1 cellular context compared by ENCODE assay signal in the genomic region with DNA sequence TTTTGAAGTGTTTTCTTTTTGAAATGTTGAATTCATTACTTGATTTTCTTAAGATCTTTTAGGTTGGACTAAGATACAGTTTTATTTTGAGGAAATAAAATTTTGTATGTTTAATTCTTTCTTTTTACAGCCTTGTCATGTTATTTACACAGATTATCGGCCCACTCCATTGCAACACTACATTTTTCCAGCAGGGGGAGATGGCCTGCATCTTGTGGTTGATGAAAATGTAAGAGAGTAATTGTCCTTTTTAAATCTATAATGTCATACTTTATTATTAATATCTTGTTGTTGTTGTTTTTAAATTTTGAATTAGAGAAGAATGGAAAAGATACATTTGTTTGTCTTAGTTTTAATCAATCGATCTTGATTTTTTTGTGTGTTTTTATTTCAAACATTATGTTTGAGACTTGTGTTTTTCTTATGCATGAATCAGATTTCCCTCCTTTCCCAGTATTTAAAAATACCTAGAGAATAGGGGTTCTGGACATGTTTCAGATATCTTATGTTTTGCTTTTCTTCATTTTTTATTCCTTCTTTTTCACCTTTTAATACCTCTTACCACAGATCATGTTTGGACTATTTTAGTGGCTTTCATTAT.
TF ChIP-seq lines count a peak whose summit lies in the region.

No MANE protein-coding gene starts in this region.

TF ChIP-seq in K562, 482 proteins besides CTCF, POLR2A, EP300 and RAD21 (continued from another document):
- TF ChIP-seq CHAMP1 (IDR thresholded peaks at IDR 0.05) (0 out of 2 replicates have a peak, but pooled peaks have one; percentile 32), ASH1L (IDR thresholded peaks at IDR 0.05; ENCODE audit: borderline replicate concordance, low read depth, partially characterized antibody) (peak; percentile 28), CEBPG (CRISPR knock-in tag; IDR thresholded peaks at IDR 0.05) (no peak), CEBPG (tag; conservative IDR thresholded peaks at IDR 0.05 in 1 of 2, IDR thresholded peaks at IDR 0.05 in 1 of 2) (0 out of 4 replicates have a peak, but pooled peaks of 1 of the 2 experiments have one; percentile 13)
- TF ChIP-seq, protein P1, sequence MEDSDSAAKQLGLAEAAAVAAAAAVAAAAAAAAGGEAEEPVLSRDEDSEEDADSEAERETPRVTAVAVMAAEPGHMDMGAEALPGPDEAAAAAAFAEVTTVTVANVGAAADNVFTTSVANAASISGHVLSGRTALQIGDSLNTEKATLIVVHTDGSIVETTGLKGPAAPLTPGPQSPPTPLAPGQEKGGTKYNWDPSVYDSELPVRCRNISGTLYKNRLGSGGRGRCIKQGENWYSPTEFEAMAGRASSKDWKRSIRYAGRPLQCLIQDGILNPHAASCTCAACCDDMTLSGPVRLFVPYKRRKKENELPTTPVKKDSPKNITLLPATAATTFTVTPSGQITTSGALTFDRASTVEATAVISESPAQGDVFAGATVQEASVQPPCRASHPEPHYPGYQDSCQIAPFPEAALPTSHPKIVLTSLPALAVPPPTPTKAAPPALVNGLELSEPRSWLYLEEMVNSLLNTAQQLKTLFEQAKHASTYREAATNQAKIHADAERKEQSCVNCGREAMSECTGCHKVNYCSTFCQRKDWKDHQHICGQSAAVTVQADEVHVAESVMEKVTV (CRISPR knock-in tag; IDR thresholded peaks at IDR 0.05), result 0 out of 2 replicates have a peak, but pooled peaks have one; percentile 6
- TF ChIP-seq, protein P2, sequence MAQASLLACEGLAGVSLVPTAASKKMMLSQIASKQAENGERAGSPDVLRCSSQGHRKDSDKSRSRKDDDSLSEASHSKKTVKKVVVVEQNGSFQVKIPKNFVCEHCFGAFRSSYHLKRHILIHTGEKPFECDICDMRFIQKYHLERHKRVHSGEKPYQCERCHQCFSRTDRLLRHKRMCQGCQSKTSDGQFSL (CRISPR knock-in tag; IDR thresholded peaks at IDR 0.05), result no peak
- TF ChIP-seq, protein P2 (tag; IDR thresholded peaks at IDR 0.05), result no peak
